ENCODE assay signal across 25 cellular contexts in the genomic region with DNA sequence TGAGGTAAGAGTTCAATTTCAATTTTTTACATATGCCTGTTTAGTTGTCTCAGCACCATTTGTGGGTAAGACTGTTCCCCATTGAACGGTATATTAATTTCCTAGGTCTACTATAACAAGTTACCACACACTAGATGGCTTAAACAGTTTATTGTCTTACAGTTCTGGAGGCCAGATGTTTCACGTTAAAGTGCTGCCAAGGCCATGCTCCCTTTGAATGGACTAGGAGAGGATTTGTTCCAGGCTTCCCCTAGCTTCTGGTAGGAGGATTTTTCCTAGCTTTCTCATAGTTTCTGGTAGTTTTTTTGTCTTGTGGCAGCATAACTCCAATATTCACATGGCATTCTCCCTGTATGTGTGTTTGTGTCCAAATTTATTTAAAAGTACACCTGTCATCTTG.
"Had no signal": no experiment of that assay in that cellular context is flagged by ENCODE, and none has a peak within 500 bp of the region (broad histone marks: within the 10 kb centered on the region; RNA-seq: fewer than 3 reads in every experiment).

No MANE protein-coding gene starts in this region.

- DNase-seq: dermis blood vessel endothelial cell; dorsolateral prefrontal cortex; effector CD4-positive, alpha-beta T cell; effector memory CD4-positive, alpha-beta T cell; erythroblast; esophagus squamous epithelium; foreskin keratinocyte; heart left ventricle; hypothalamus; immature natural killer cell; islet precursor cell; kidney; kidney glomerular epithelial cell; left colon; left lung; left ventricle myocardium superior; lower lobe of right lung; mesenchymal stem cell; mucosa of descending colon; naive B cell had no signal

- FAIRE-seq: frontal cortex, kidney had no signal

- H3K4me3 ChIP-seq: coronary artery, dorsolateral prefrontal cortex, esophagus squamous epithelium, gastroesophageal sphincter, heart left ventricle, hepatocyte, left lung, lower lobe of right lung, mucosa of descending colon had no signal

- ATAC-seq: esophagus mucosa, foreskin keratinocyte, gastroesophageal sphincter, heart left ventricle, left colon, left lung, left ventricle myocardium superior, lower lobe of right lung, mucosa of descending colon had no signal
